Comparison of ENCODE assay signal across 9 cellular contexts in the genomic region with DNA sequence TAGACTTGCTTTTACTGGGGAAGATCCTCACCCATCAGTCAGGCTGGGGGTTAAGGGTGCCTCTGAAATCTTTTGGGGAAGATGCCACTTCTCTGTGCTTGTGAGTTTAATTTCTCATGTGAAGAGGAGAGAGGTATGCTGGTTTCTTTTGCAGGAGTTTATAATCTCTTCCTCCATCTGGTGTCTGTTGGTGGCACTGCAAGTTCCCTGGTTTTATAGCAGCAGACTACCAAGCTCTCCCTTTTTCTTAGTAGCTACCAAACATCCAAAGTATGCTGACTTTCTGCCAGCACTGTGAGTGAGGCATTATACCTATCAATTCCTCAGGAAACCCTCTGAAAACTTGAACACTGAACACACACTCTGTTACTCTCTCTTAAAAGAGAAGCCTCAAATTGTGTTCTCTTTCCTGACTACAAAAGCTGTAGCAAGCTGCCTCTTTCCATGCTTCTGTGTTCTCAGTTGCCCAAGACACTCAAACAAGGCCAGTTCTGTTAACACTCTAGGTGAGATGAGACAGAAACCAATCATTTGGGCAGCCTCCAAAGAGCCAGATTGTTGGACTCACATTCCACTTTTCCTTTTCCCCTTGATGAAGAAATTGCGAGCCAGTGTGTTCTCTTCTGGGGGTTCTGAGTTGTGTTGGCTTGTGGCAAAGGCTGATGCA.
A peak's percentile ranks its signal among the peaks of the same experiment; 100 is the strongest.
DNase-seq lines count a peak whose midpoint lies in the region; ATAC-seq, FAIRE-seq and TF ChIP-seq lines count a peak whose summit lies in the region.
"Had no signal": no experiment of that assay in that cellular context is flagged by ENCODE, and none has a peak within 500 bp of the region (broad histone marks: within the 10 kb centered on the region; RNA-seq: fewer than 3 reads in every experiment).

No MANE protein-coding gene starts in this region.

- TF ChIP-seq EP300 in A549 (IDR thresholded peaks at IDR 0.05) = no peak

- CTCF ChIA-PET in A549 (lab: Yijun Ruan, JAX) = interaction anchor here (0.7 to 2.4 kb wide), 4 partner anchors 9 to 95 kb away, joined by 3 to 6 read pairs (median 3); no protein-coding TSS in a partner anchor

- H3K27ac ChIP-seq in A549 = no peak overlapping the region

- FAIRE-seq in A549 (lab: Jason Lieb, UNC) (no peak), frontal cortex (lab: Jason Lieb, UNC) (no peak)

- TF ChIP-seq CTCF in A549 (IDR thresholded peaks at IDR 0.05) (no peak), fibroblast of pulmonary artery (IDR thresholded peaks at IDR 0.05; ENCODE audit: low read length, missing control alignments) (peak; percentile 55)

- no peaks in the 10 kb centered on the region for H3K4me1 ChIP-seq in A549

- H3K4me3 ChIP-seq in A549 (no peak overlapping the region), fibroblast of pulmonary artery (replicated peaks; ENCODE audit: low read depth, low read length) (no peak overlapping the region)

- DNase-seq in A549 (ENCODE audit: low read depth in 1 of 2, low spot score in 1 of 2) (peak in 1 of 2 experiments; percentile 15), NCI-H446 (lab: John Stamatoyannopoulos, UW) (peak; percentile 68 to 77), fibroblast of pulmonary artery (ENCODE audit: low read depth) (peak; percentile 37), frontal cortex (ENCODE audit: low spot score in 2 of 2) (no peak)
- no peak for DNase-seq in activated CD8-positive, alpha-beta memory T cell treated with anti-CD3 and anti-CD28 coated beads, Interleukin-2, amount 50 U/mL, for 4 hours
- no peak for DNase-seq in stimulated activated naive CD8-positive, alpha-beta T cell treated with anti-CD3 and anti-CD28 coated beads, Interleukin-15, Interleukin-2, amounts not matched to agents 100 U/mL and 50 U/mL, for 24 hours
- DNase-seq: T-helper 9 cell had no signal

- ATAC-seq in A549 = peak; percentile 71 to 75; a peak in 5 of 6 replicates
- ATAC-seq in GM18858 (IDR thresholded peaks at IDR 0.05; ENCODE audit: unreplicated experiment) = peak; percentile 50
- ATAC-seq in stimulated activated naive CD8-positive, alpha-beta T cell treated with anti-CD3 and anti-CD28 coated beads, Interleukin-15, Interleukin-2, amounts not matched to agents 100 U/mL and 50 U/mL, for 24 hours = no peak
- no peak for ATAC-seq in HG03196 (IDR thresholded peaks at IDR 0.05; ENCODE audit: unreplicated experiment)

- H3K9me3 ChIP-seq in A549 = no peaks in the 10 kb centered on the region

- 64% methylated on average over 1 of the region's 1 CpG for WGBS in A549 (ENCODE audit: missing lambda C conversion rate)

- POLR2A ChIA-PET in A549 (lab: Yijun Ruan, JAX) = no interaction called here

- TF ChIP-seq POLR2A in A549 (IDR thresholded peaks at IDR 0.05; ENCODE audit: low read length) = no peak

- TF ChIP-seq RAD21 in A549 (conservative IDR thresholded peaks at IDR 0.05 in 1 of 2, IDR thresholded peaks at IDR 0.05 in 1 of 2) = peak in 1 of 2 experiments; percentile 14; a peak in 1 of 5 replicates

- H3K4me2 ChIP-seq in A549 = no peak overlapping the region

TF ChIP-seq in A549, 52 proteins besides CTCF, POLR2A, EP300 and RAD21:
- TF ChIP-seq RARB (CRISPR knock-in tag; IDR thresholded peaks at IDR 0.05) = no peak
- TF ChIP-seq, protein P1, sequence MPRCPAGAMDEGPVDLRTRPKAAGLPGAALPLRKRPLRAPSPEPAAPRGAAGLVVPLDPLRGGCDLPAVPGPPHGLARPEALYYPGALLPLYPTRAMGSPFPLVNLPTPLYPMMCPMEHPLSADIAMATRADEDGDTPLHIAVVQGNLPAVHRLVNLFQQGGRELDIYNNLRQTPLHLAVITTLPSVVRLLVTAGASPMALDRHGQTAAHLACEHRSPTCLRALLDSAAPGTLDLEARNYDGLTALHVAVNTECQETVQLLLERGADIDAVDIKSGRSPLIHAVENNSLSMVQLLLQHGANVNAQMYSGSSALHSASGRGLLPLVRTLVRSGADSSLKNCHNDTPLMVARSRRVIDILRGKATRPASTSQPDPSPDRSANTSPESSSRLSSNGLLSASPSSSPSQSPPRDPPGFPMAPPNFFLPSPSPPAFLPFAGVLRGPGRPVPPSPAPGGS (IDR thresholded peaks at IDR 0.05) = no peak
- TF ChIP-seq JUN (IDR thresholded peaks at IDR 0.05) = no peak
- no peak for TF ChIP-seq RNF2 (IDR thresholded peaks at IDR 0.05; ENCODE audit: borderline replicate concordance, low read depth)
- TF ChIP-seq KDM5A (IDR thresholded peaks at IDR 0.05) = no peak
- no peak for TF ChIP-seq CHD2 (IDR thresholded peaks at IDR 0.05; ENCODE audit: low read length, partially characterized antibody)
- no peak for TF ChIP-seq HOXB5 (CRISPR knock-in tag; IDR thresholded peaks at IDR 0.05)
- no peak for TF ChIP-seq HOXA7 (CRISPR knock-in tag; IDR thresholded peaks at IDR 0.05)
- no peak for TF ChIP-seq HEYL (CRISPR knock-in tag; IDR thresholded peaks at IDR 0.05)
- TF ChIP-seq EHMT2 (IDR thresholded peaks at IDR 0.05; ENCODE audit: low read depth) = no peak

Comparison
In these comparisons a context has a peak if more than half of its experiments do, and no peak if none do; other contexts are left out.
1. ATAC-seq: peak in A549 (2 of 2) and GM18858 (single experiment); none in stimulated activated naive CD8-positive, alpha-beta T cell treated with anti-CD3 and anti-CD28 coated beads, Interleukin-15, Interleukin-2, amounts not matched to agents 100 U/mL and 50 U/mL, for 24 hours (single experiment) and HG03196 (single experiment).
2. DNase-seq: peak in NCI-H446 (2 of 2) and fibroblast of pulmonary artery (single experiment); none in frontal cortex (0 of 2), activated CD8-positive, alpha-beta memory T cell treated with anti-CD3 and anti-CD28 coated beads, Interleukin-2, amount 50 U/mL, for 4 hours (single experiment) and stimulated activated naive CD8-positive, alpha-beta T cell treated with anti-CD3 and anti-CD28 coated beads, Interleukin-15, Interleukin-2, amounts not matched to agents 100 U/mL and 50 U/mL, for 24 hours (single experiment).